17 cellular contexts compared by ENCODE assay signal in the genomic region with DNA sequence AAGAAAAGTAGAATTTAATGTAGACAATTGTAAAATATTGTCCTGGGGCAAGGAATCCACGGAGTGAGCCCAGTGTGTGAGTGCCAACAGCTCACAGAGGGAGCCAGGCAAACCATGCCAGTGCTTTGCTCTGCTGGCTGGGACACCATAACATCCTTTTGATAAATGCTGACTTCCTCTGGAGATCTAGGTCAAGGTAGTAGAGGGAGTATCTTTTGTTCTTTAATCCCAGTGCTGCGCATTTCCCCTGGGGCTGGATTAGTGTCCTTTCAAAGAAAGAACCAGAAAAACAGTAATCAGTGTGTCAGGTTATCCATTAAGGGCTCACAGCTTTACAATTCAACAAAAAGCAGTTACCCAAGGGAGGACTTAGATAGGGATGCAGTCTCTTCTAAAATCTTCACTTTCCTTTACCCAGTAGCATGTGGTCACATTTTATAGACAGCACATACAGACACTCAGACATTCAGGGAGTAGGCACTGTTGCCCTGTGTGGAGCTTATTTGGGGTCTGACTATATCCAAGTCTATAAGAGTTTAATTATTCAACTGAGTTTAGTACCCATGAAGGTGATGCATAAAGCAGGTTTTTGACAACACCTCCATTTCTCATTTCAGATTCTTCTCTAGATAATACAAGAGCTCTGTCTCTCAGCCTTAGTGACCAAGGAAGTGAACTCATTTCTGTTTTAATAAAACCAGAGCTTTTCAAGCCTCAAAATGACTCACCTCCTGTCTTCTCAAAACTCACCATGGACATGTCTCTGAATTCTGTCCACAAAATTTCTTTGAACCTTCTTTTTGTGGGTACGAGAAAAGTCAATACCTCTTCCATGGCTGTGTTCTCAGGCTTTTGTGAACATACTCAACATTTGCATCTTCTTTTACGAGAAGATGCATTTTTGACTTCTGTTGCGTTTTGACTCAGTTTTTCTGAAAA.
DNase-seq lines count a peak whose midpoint lies in the region; ATAC-seq and TF ChIP-seq lines count a peak whose summit lies in the region.
"Had no signal": no experiment of that assay in that cellular context is flagged by ENCODE, and none has a peak within 500 bp of the region (broad histone marks: within the 10 kb centered on the region; RNA-seq: fewer than 3 reads in every experiment).

No MANE protein-coding gene starts in this region.

- no peak overlapping the region for H3K4me3 ChIP-seq in GM06990 (replicated peaks; ENCODE audit: low read depth, low read length)
- H3K4me3 ChIP-seq: heart right ventricle, pancreas, spleen had no signal

- TF ChIP-seq CTCF in GM06990 (IDR thresholded peaks at IDR 0.05; ENCODE audit: insufficient read depth, low read length, poor library complexity, severe bottlenecking) = no peak

- DNase-seq in GM06990 (ENCODE audit: extremely low read depth, insufficient read length) = peak; percentile 4
- peak; percentile 32 for DNase-seq in NCI-H82 treated with DMSO at 0.1 percent for 48 hours (lab: John Stamatoyannopoulos, UW; ENCODE audit: unreplicated experiment)
- DNase-seq in iris pigment epithelial cell (ENCODE audit: low read depth) = peak; percentile 11
- no peak for DNase-seq in caudate nucleus (lab: John Stamatoyannopoulos, UW)
- DNase-seq in left ventricle myocardium superior = no peak
- no peak for DNase-seq in SKM-1 (lab: John Stamatoyannopoulos, UW; ENCODE audit: unreplicated experiment)
- DNase-seq: activated CD8-positive, alpha-beta T cell treated with anti-CD3 and anti-CD28 coated beads, Interleukin-2, amount 10 ng/mL, durations not matched to agents 7 days and 5 days; amniotic stem cell; heart right ventricle; MM.1S; NCI-H2171 treated with DMSO at 0.1 percent for 48 hours; OCI-M1; pancreas; spleen; stimulated activated naive CD4-positive, alpha-beta T cell had no signal

- no peak overlapping the region for H3K27ac ChIP-seq in caudate nucleus (ENCODE audit: low read depth, low read length)
- H3K27ac ChIP-seq: heart right ventricle, pancreas had no signal

- ATAC-seq in GM21717 (IDR thresholded peaks at IDR 0.05; ENCODE audit: unreplicated experiment) (peak; percentile 53), HG02642 (IDR thresholded peaks at IDR 0.05; ENCODE audit: poor library complexity, unreplicated experiment) (no peak), left ventricle myocardium superior (no peak)
- ATAC-seq: activated CD8-positive, alpha-beta T cell treated with anti-CD3 and anti-CD28 coated beads, Interleukin-2, amount 10 ng/mL, durations not matched to agents 7 days and 5 days; heart right ventricle; pancreas had no signal

- no peaks in the 10 kb centered on the region for H3K27me3 ChIP-seq in GM06990 (replicated peaks; ENCODE audit: control insufficient read depth, insufficient read depth, low read length)
- H3K27me3 ChIP-seq: pancreas, spleen had no signal

- no peaks in the 10 kb centered on the region for H3K36me3 ChIP-seq in GM06990 (ENCODE audit: control insufficient read depth, insufficient read depth, low read length)
- H3K36me3 ChIP-seq: heart right ventricle, pancreas, spleen had no signal

- intact Hi-C loops in left ventricle myocardium superior (cut with micrococcal nuclease) = no loop called here

Comparison
In these comparisons a context has a peak if more than half of its experiments do, and no peak if none do; other contexts are left out.
1. DNase-seq: peak in GM06990 (single experiment), NCI-H82 treated with DMSO at 0.1 percent for 48 hours (single experiment) and iris pigment epithelial cell (single experiment); none in caudate nucleus (0 of 61), left ventricle myocardium superior (single experiment) and SKM-1 (single experiment).